In genomic region chr6:14763139-14763538, GRCh38 we compare ENCODE assay signal across 16 cellular contexts.
DNase-seq lines count a peak whose midpoint lies in the region; ATAC-seq and TF ChIP-seq lines count a peak whose summit lies in the region.
"Had no signal": no experiment of that assay in that cellular context is flagged by ENCODE, and none has a peak within 500 bp of the region (broad histone marks: within the 10 kb centered on the region; RNA-seq: fewer than 3 reads in every experiment).

No MANE protein-coding gene starts in this region.

- no peaks in the 10 kb centered on the region for H3K36me3 ChIP-seq in osteoblast (ENCODE audit: insufficient read depth, low read length)
- H3K36me3 ChIP-seq: gastrocnemius medialis, spleen, tibial artery had no signal

- H3K4me3 ChIP-seq in osteoblast (ENCODE audit: insufficient read depth, low read length): no peak overlapping the region
- H3K4me3 ChIP-seq: gastrocnemius medialis, spleen, tibial artery had no signal

- no peak overlapping the region for H3K4me2 ChIP-seq in osteoblast (ENCODE audit: insufficient read depth, low read length)

- DNase-seq in DMS 273 (lab: John Stamatoyannopoulos, UW; ENCODE audit: unreplicated experiment) (peak; percentile 34), DMS 273 treated with DMSO at 0.1 percent for 48 hours (lab: John Stamatoyannopoulos, UW) (no peak), NCI-H2171 treated with DMSO at 0.1 percent for 48 hours (lab: John Stamatoyannopoulos, UW) (peak; percentile 72), erythroblast (lab: John Stamatoyannopoulos, UW) (peak; percentile 53 to 77), osteoblast (ENCODE audit: insufficient read length, low spot score, missing footprints) (no peak), superior temporal gyrus (ENCODE audit: extremely low spot score) (no peak)
- DNase-seq: activated CD4-positive, alpha-beta T cell treated with anti-CD3 and anti-CD28 coated beads, Interleukin-2, amount 10 ng/mL, durations not matched to agents 24 days and 14 days; DMS79; gastrocnemius medialis; NCI-H187 treated with DMSO at 0.1 percent for 48 hours; spleen; T-helper 1 cell; tibial artery had no signal

- TF ChIP-seq CTCF in osteoblast (IDR thresholded peaks at IDR 0.05; ENCODE audit: extremely low read depth, low read depth, low read length): no peak

- H3K9me3 ChIP-seq in osteoblast (ENCODE audit: low read depth, low read length): no peaks in the 10 kb centered on the region
- H3K9me3 ChIP-seq: gastrocnemius medialis, spleen, tibial artery had no signal

- TF ChIP-seq POLR2A in erythroblast (IDR thresholded peaks at IDR 0.05; ENCODE audit: low read length) (no peak), GM18505 (IDR thresholded peaks at IDR 0.05; ENCODE audit: borderline replicate concordance, extremely low read depth, insufficient read depth, insufficient read length) (no peak)

- H3K27me3 ChIP-seq in osteoblast (ENCODE audit: insufficient read depth, low read length): no peaks in the 10 kb centered on the region
- H3K27me3 ChIP-seq: gastrocnemius medialis, spleen, tibial artery had no signal

- no peaks in the 10 kb centered on the region for H4K20me1 ChIP-seq in osteoblast (ENCODE audit: insufficient read depth, low read length)

- ATAC-seq in GM18505 (IDR thresholded peaks at IDR 0.05; ENCODE audit: unreplicated experiment) (no peak), GM18909 (IDR thresholded peaks at IDR 0.05; ENCODE audit: poor library complexity, unreplicated experiment) (no peak)
- ATAC-seq: gastrocnemius medialis had no signal

- H3K27ac ChIP-seq in osteoblast (ENCODE audit: low read depth, low read length): no peak overlapping the region
- H3K27ac ChIP-seq: 22Rv1, gastrocnemius medialis, spleen, tibial artery had no signal

- H3K4me1 ChIP-seq in osteoblast (ENCODE audit: insufficient read depth, low read length): peaks cover 3% of the 10 kb centered on the region
- H3K4me1 ChIP-seq: tibial artery had no signal

- H3K79me2 ChIP-seq in osteoblast (ENCODE audit: insufficient read depth, low read length): no peaks in the 10 kb centered on the region

- peak overlapping the region; percentile 3 for H2AFZ ChIP-seq in osteoblast (ENCODE audit: low read length)

Comparison
In these comparisons a context has a peak if more than half of its experiments do, and no peak if none do; other contexts are left out.
1. DNase-seq: peak in DMS 273 (single experiment), NCI-H2171 treated with DMSO at 0.1 percent for 48 hours (single experiment) and erythroblast (2 of 2); none in DMS 273 treated with DMSO at 0.1 percent for 48 hours (single experiment), osteoblast (single experiment) and superior temporal gyrus (single experiment).